16 cellular contexts compared by ENCODE assay signal in genomic region chr11:35974878-35975578, GRCh38. TPM values are rescaled to one million over a fixed set of nuclear protein-coding genes. Genes with fewer than 3 reads are reported as not detected.
"Had no signal": no experiment of that assay in that cellular context is flagged by ENCODE, and none has a peak within 500 bp of the region (broad histone marks: within the 10 kb centered on the region; RNA-seq: fewer than 3 reads in every experiment).

No MANE protein-coding gene starts in this region.

- ATAC-seq: body of pancreas; effector memory CD8-positive, alpha-beta T cell; left cardiac atrium; natural killer cell treated with Interleukin-12 subunit alpha and Interleukin-12 subunit beta and Interleukin-15 and Interleukin-18, amount 100 ng/mL, for 72 hours; pancreas; stimulated activated memory B cell treated with anti-CD40 and anti-IgM and Interleukin-4, amounts not matched to agents 10 μg/mL and 1 μg/mL and 100 μg/mL, for 72 hours; T-cell had no signal

- H3K27ac ChIP-seq: body of pancreas, neutrophil, pancreas, spleen had no signal

- DNase-seq: activated B cell treated with CpG ODN at 0.5 μM for 24 hours; activated CD4-positive, alpha-beta memory T cell treated with anti-CD3 and anti-CD28 coated beads for 36 hours; activated CD4-positive, alpha-beta T cell treated with anti-CD3 and anti-CD28 coated beads for 4 hours; activated naive CD8-positive, alpha-beta T cell treated with anti-CD3 and anti-CD28 coated beads, Interleukin-2, amount 10 ng/mL, durations not matched to agents 7 days and 5 days; activated T-cell treated with anti-CD3 and anti-CD28 coated beads for 4 hours; body of pancreas; effector memory CD8-positive, alpha-beta T cell; left cardiac atrium; pancreas; spleen; stimulated activated CD4-positive, alpha-beta T cell treated with anti-CD3 and anti-CD28 coated beads, Interleukin-4, amount 100 ng/mL, for 4 hours; T-cell had no signal

- H3K4me3 ChIP-seq: body of pancreas, lung, pancreas, spleen had no signal

- H3K9me3 ChIP-seq: body of pancreas, neutrophil, pancreas had no signal

- H3K4me1 ChIP-seq: body of pancreas, pancreas, spleen had no signal

- H3K27me3 ChIP-seq: body of pancreas, neutrophil, pancreas, spleen had no signal

- H3K36me3 ChIP-seq: neutrophil, pancreas, spleen had no signal

RNA-seq across cellular contexts. Expression of gene LDLRAD3, which starts 31.2 kb away (rescaled TPM):
- total RNA-seq: activated B cell treated with CpG ODN at 0.5 μM for 24 hours had no signal
